Comparison of ENCODE assay signal across 1 cellular context in genomic region chr15:25943831-25944230, GRCh38.
TF ChIP-seq lines count a peak whose summit lies in the region.

No MANE protein-coding gene starts in this region.

TF ChIP-seq in K562, 482 proteins besides CTCF, POLR2A, EP300 and RAD21 (continued from another document):
- TF ChIP-seq KAT2B (IDR thresholded peaks at IDR 0.05; ENCODE audit: low read depth, low read length) = no peak
- no peak for TF ChIP-seq CUX1 (CRISPR knock-in tag; IDR thresholded peaks at IDR 0.05)
- peak; percentile 75 for TF ChIP-seq NFYB (IDR thresholded peaks at IDR 0.05; ENCODE audit: extremely low read depth, insufficient read length)
- TF ChIP-seq ZNF551 (CRISPR knock-in tag; IDR thresholded peaks at IDR 0.05) = no peak
- peak; percentile 9; the same call in 1 of the 2 replicates for TF ChIP-seq C11orf30 (IDR thresholded peaks at IDR 0.05; ENCODE audit: low read depth)
- no peak for TF ChIP-seq POLR2B (IDR thresholded peaks at IDR 0.05; ENCODE audit: low read depth, partially characterized antibody)
- no peak for TF ChIP-seq ZFP91 (CRISPR knock-in tag; IDR thresholded peaks at IDR 0.05)
- TF ChIP-seq SNRNP70 (optimal IDR thresholded peaks at IDR 0.05; ENCODE audit: low read depth, low read length) = no peak
- TF ChIP-seq, protein P1, sequence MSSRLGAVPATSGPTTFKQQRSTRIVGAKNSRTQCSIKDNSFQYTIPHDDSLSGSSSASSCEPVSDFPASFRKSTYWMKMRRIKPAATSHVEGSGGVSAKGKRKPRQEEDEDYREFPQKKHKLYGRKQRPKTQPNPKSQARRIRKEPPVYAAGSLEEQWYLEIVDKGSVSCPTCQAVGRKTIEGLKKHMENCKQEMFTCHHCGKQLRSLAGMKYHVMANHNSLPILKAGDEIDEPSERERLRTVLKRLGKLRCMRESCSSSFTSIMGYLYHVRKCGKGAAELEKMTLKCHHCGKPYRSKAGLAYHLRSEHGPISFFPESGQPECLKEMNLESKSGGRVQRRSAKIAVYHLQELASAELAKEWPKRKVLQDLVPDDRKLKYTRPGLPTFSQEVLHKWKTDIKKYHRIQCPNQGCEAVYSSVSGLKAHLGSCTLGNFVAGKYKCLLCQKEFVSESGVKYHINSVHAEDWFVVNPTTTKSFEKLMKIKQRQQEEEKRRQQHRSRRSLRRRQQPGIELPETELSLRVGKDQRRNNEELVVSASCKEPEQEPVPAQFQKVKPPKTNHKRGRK (tag; IDR thresholded peaks at IDR 0.05) = no peak
- TF ChIP-seq RBM25 (IDR thresholded peaks at IDR 0.05; ENCODE audit: low read depth, low read length, severe bottlenecking) = peak; percentile 25
- no peak for TF ChIP-seq ZNF778 (CRISPR knock-in tag; IDR thresholded peaks at IDR 0.05)
- TF ChIP-seq ZNF707 (CRISPR knock-in tag; conservative IDR thresholded peaks at IDR 0.05) = no peak
- TF ChIP-seq MTA2 (IDR thresholded peaks at IDR 0.05; ENCODE audit: low read depth) = no peak
- no peak for TF ChIP-seq RBBP5 (IDR thresholded peaks at IDR 0.05; ENCODE audit: borderline replicate concordance, insufficient read depth, low read length, poor library complexity, severe bottlenecking)
- TF ChIP-seq ZNF780A (CRISPR knock-in tag; IDR thresholded peaks at IDR 0.05) = no peak
- no peak for TF ChIP-seq ESRRA (IDR thresholded peaks at IDR 0.05; ENCODE audit: borderline replicate concordance, low read depth)
- no peak for TF ChIP-seq AFF4 (CRISPR knock-in tag; IDR thresholded peaks at IDR 0.05)
- TF ChIP-seq MEIS2 (IDR thresholded peaks at IDR 0.05; ENCODE audit: partially characterized antibody) = peak; percentile 37
- TF ChIP-seq, protein P2, sequence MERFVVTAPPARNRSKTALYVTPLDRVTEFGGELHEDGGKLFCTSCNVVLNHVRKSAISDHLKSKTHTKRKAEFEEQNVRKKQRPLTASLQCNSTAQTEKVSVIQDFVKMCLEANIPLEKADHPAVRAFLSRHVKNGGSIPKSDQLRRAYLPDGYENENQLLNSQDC (CRISPR knock-in tag; IDR thresholded peaks at IDR 0.05) = no peak
- no peak for TF ChIP-seq MTA1 (IDR thresholded peaks at IDR 0.05; ENCODE audit: borderline replicate concordance)
- TF ChIP-seq, protein P3, sequence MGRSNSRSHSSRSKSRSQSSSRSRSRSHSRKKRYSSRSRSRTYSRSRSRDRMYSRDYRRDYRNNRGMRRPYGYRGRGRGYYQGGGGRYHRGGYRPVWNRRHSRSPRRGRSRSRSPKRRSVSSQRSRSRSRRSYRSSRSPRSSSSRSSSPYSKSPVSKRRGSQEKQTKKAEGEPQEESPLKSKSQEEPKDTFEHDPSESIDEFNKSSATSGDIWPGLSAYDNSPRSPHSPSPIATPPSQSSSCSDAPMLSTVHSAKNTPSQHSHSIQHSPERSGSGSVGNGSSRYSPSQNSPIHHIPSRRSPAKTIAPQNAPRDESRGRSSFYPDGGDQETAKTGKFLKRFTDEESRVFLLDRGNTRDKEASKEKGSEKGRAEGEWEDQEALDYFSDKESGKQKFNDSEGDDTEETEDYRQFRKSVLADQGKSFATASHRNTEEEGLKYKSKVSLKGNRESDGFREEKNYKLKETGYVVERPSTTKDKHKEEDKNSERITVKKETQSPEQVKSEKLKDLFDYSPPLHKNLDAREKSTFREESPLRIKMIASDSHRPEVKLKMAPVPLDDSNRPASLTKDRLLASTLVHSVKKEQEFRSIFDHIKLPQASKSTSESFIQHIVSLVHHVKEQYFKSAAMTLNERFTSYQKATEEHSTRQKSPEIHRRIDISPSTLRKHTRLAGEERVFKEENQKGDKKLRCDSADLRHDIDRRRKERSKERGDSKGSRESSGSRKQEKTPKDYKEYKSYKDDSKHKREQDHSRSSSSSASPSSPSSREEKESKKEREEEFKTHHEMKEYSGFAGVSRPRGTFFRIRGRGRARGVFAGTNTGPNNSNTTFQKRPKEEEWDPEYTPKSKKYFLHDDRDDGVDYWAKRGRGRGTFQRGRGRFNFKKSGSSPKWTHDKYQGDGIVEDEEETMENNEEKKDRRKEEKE (IDR thresholded peaks at IDR 0.05; ENCODE audit: borderline replicate concordance in 1 of 2, control insufficient read depth in 1 of 2, low read depth in 2 of 2, low read length in 1 of 2) = no peak
